15 cellular contexts compared by ENCODE assay signal in the genomic region with DNA sequence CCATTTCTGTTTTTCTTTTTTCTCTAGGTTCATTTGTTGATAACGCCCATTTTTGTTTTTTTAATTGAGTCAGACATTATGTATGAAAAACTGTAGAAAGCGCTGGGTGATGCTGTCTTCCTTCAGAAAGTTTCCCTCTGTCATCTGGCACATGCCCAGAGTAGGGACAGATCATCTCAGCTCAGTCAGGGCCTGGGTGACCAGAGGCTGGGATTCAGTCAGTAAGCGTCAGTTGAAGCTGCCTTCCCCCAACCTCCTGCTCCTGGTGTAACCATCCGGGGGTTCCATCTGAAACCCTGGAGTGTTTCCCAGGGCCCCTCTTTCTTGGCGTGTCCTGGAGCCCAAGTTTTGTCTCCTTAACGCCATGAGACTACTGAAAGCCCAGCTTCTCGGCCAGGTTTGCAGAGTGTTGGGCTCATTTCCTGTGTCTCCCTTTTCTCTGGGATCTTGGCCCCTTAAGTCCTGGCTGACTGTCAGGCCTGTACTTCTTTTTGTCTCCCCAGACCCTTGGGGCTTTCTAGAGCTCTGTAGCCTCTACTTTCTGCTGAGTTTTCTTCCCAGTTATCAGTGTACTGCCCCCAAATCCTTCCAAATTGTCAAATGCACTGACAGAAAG. TPM values are rescaled to one million over a fixed set of nuclear protein-coding genes. Genes with fewer than 3 reads are reported as not detected.
DNase-seq lines count a peak whose midpoint lies in the region; ATAC-seq and TF ChIP-seq lines count a peak whose summit lies in the region.
"Had no signal": no experiment of that assay in that cellular context is flagged by ENCODE, and none has a peak within 500 bp of the region (broad histone marks: within the 10 kb centered on the region; RNA-seq: fewer than 3 reads in every experiment).

No MANE protein-coding gene starts in this region.

- H3K36me3 Mint-ChIP-seq in MCF 10A (ENCODE audit: insufficient read depth, unreplicated experiment), result peaks cover 64% of the 10 kb centered on the region

- peak; percentile 48 for DNase-seq in GM04504 (ENCODE audit: low read depth)
- peak; percentile 33 for DNase-seq in cerebellar cortex (ENCODE audit: low spot score)
- DNase-seq in right atrium auricular region (ENCODE audit: low spot score), result peak; percentile 72
- peak; percentile 25 for DNase-seq in skeletal muscle cell (ENCODE audit: low read depth)
- no peak for DNase-seq in HuH-7 (ENCODE audit: low spot score)
- DNase-seq in NCI-H2196 treated with DMSO at 0.1 percent for 48 hours (lab: John Stamatoyannopoulos, UW; ENCODE audit: unreplicated experiment), result no peak
- DNase-seq in MCF 10A (ENCODE audit: unreplicated experiment), result no peak
- DNase-seq: activated CD8-positive, alpha-beta memory T cell treated with anti-CD3 and anti-CD28 coated beads, Interleukin-2, amount 50 U/mL, for 48 hours; CD4-positive, CD25-positive, alpha-beta regulatory T cell; foreskin melanocyte; left colon had no signal

- no peaks in the 10 kb centered on the region for H3K27me3 ChIP-seq in right atrium auricular region
- H3K27me3 ChIP-seq: body of pancreas had no signal

- H3K27ac ChIP-seq in right atrium auricular region, result peak overlapping the region; percentile 35 to 60
- H3K27ac ChIP-seq: body of pancreas, parathyroid adenoma had no signal

- ATAC-seq in GM19035 (IDR thresholded peaks at IDR 0.05; ENCODE audit: unreplicated experiment), result no peak
- ATAC-seq: body of pancreas, left colon had no signal

- no peaks in the 10 kb centered on the region for H3K27me3 Mint-ChIP-seq in MCF 10A (ENCODE audit: insufficient read depth, unreplicated experiment)
- H3K27me3 Mint-ChIP-seq: CD4-positive, CD25-positive, alpha-beta regulatory T cell; type B pancreatic cell had no signal

- no peaks in the 10 kb centered on the region for H3K9me3 ChIP-seq in right atrium auricular region
- H3K9me3 ChIP-seq: body of pancreas had no signal

- H3K4me3 ChIP-seq in right atrium auricular region (no peak overlapping the region), skeletal muscle cell (ENCODE audit: low read depth, low read length) (no peak overlapping the region)
- H3K4me3 ChIP-seq: body of pancreas had no signal

- CTCF ChIA-PET in MCF 10A (lab: Yijun Ruan, JAX), result no interaction called here

- no peak overlapping the region for H3K27ac Mint-ChIP-seq in MCF 10A (ENCODE audit: low read depth, unreplicated experiment)
- H3K27ac Mint-ChIP-seq: type B pancreatic cell had no signal

- H3K36me3 ChIP-seq in right atrium auricular region, result peaks cover 32% of the 10 kb centered on the region

- no peak overlapping the region for H3K4me3 Mint-ChIP-seq in MCF 10A (ENCODE audit: unreplicated experiment)
- H3K4me3 Mint-ChIP-seq: type B pancreatic cell had no signal

- H3K4me1 Mint-ChIP-seq in MCF 10A (ENCODE audit: insufficient read depth, unreplicated experiment), result no peaks in the 10 kb centered on the region

- no peaks in the 10 kb centered on the region for H3K9me3 Mint-ChIP-seq in MCF 10A (ENCODE audit: unreplicated experiment)
- H3K9me3 Mint-ChIP-seq: CD4-positive, CD25-positive, alpha-beta regulatory T cell; type B pancreatic cell had no signal

- TF ChIP-seq CTCF in right atrium auricular region (IDR thresholded peaks at IDR 0.05) (no peak), MCF 10A (IDR thresholded peaks at IDR 0.05; ENCODE audit: unreplicated experiment) (no peak)

- no TSS peak for BruUV-seq in MCF 10A (replicated peaks; lab: Mats Ljungman, UMichigan)

- intact Hi-C loops in MCF 10A (cut with micrococcal nuclease), result no loop called here

- POLR2A ChIA-PET in MCF 10A (lab: Yijun Ruan, JAX), result interaction anchor here (1.0 kb wide), 1 partner anchor 10 kb away, joined by 4 read pairs; no protein-coding TSS in a partner anchor

- H3K4me1 ChIP-seq in right atrium auricular region, result peaks cover 0 to 15% of the 10 kb centered on the region in 2 donors
- H3K4me1 ChIP-seq: body of pancreas, parathyroid adenoma had no signal

RNA-seq across cellular contexts. Expression of gene PPFIA1, which starts 10.7 kb away (rescaled TPM):
- total RNA-seq in right atrium auricular region (10 to 100 TPM; 28.7 to 45.9 TPM), MCF 10A (2022) (78.4 and 78.8 TPM in 2 replicates)

Comparison
In these comparisons a context has a peak if more than half of its experiments do, and no peak if none do; other contexts are left out.
1. DNase-seq: peak in GM04504 (single experiment), cerebellar cortex (single experiment), right atrium auricular region (single experiment) and skeletal muscle cell (single experiment); none in HuH-7 (single experiment), NCI-H2196 treated with DMSO at 0.1 percent for 48 hours (single experiment) and MCF 10A (single experiment).